ENCODE assay signal across 23 cellular contexts in the genomic region with DNA sequence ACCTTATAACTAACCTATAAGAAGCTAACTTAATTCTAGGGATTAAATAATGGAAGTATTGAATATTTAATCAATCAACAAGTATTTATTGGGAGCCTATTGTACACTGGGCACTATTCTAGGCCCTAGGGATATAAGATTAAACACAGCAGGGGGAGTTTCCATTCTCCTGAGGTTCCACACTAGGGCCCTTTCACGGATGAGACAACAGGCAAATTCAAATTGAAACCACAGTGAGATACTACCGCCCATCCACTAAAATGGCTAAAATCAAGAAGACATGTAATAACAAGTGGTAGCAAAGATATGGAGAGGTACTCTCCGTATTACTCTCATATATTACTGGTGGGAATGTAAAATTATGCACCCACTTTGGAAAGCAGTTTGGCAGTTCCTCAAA.
"Had no signal": no experiment of that assay in that cellular context is flagged by ENCODE, and none has a peak within 500 bp of the region (broad histone marks: within the 10 kb centered on the region; RNA-seq: fewer than 3 reads in every experiment).

No MANE protein-coding gene starts in this region.

- H3K4me1 Mint-ChIP-seq: activated CD4-positive, alpha-beta memory T cell treated with anti-CD3 and anti-CD28 coated beads, Interleukin-2, amount 10 ng/mL, durations not matched to agents 7 days and 5 days; activated naive CD4-positive, alpha-beta T cell treated with anti-CD3 and anti-CD28 coated beads, Interleukin-2, amount 10 ng/mL, durations not matched to agents 7 days and 5 days; mesothelial cell of epicardium; naive thymus-derived CD8-positive, alpha-beta T cell; stimulated activated naive B cell treated with anti-CD40 and anti-IgM and Interleukin-4, amounts not matched to agents 10 μg/mL and 1 μg/mL and 100 μg/mL, for 72 hours had no signal

- H3K9me3 ChIP-seq: colonic mucosa, esophagus squamous epithelium, gastrocnemius medialis, left ventricle myocardium inferior, transverse colon, uterus had no signal

- FAIRE-seq: bronchial epithelial cell, small intestine had no signal

- H3K9ac ChIP-seq: neural progenitor cell had no signal

- H3K36me3 Mint-ChIP-seq: mesothelial cell of epicardium had no signal

- ATAC-seq: gastrocnemius medialis; naive thymus-derived CD8-positive, alpha-beta T cell; sciatic nerve; stimulated activated naive B cell treated with anti-CD40 and anti-IgM and Interleukin-4, amounts not matched to agents 10 μg/mL and 1 μg/mL and 100 μg/mL, for 72 hours had no signal

- H2AFZ ChIP-seq: neural progenitor cell had no signal

- H3K4me3 ChIP-seq: colonic mucosa, dorsolateral prefrontal cortex, esophagus squamous epithelium, gastrocnemius medialis, left ventricle myocardium inferior, neural progenitor cell, transverse colon, uterus had no signal

- H3K4me2 ChIP-seq: neural progenitor cell had no signal

- H3K4me1 ChIP-seq: colonic mucosa, esophagus squamous epithelium, gastrocnemius medialis, neural progenitor cell, transverse colon, uterus had no signal

- H3K27ac ChIP-seq: colonic mucosa, dorsolateral prefrontal cortex, esophagus squamous epithelium, gastrocnemius medialis, left ventricle myocardium inferior, neural progenitor cell, transverse colon, uterus had no signal

- H3K27me3 ChIP-seq: colonic mucosa, dorsolateral prefrontal cortex, esophagus squamous epithelium, gastrocnemius medialis, neural progenitor cell, transverse colon, uterus had no signal

- H3K27ac Mint-ChIP-seq: activated CD4-positive, alpha-beta memory T cell treated with anti-CD3 and anti-CD28 coated beads, Interleukin-2, amount 10 ng/mL, durations not matched to agents 7 days and 5 days; activated naive CD4-positive, alpha-beta T cell treated with anti-CD3 and anti-CD28 coated beads, Interleukin-2, amount 10 ng/mL, durations not matched to agents 7 days and 5 days; mesothelial cell of epicardium; naive thymus-derived CD8-positive, alpha-beta T cell; neural progenitor cell; stimulated activated naive B cell treated with anti-CD40 and anti-IgM and Interleukin-4, amounts not matched to agents 10 μg/mL and 1 μg/mL and 100 μg/mL, for 72 hours had no signal

- H3K36me3 ChIP-seq: colonic mucosa, esophagus squamous epithelium, gastrocnemius medialis, left ventricle myocardium inferior, neural progenitor cell, transverse colon, uterus had no signal

- DNase-seq: activated CD4-positive, alpha-beta memory T cell treated with anti-CD3 and anti-CD28 coated beads, Interleukin-2, amount 10 ng/mL, durations not matched to agents 7 days and 5 days; activated CD4-positive, alpha-beta T cell treated with anti-CD3 and anti-CD28 coated beads for 48 hours; activated effector memory CD4-positive, alpha-beta T cell treated with anti-CD3 and anti-CD28 coated beads, Interleukin-2, amount 50 U/mL, for 16 hours; activated naive CD4-positive, alpha-beta T cell treated with anti-CD3 and anti-CD28 coated beads, Interleukin-2, amount 10 ng/mL, durations not matched to agents 7 days and 5 days; activated T-cell treated with anti-CD3 and anti-CD28 coated beads for 4 hours; amygdala; colonic mucosa; dorsolateral prefrontal cortex; esophagus squamous epithelium; gastrocnemius medialis; head of caudate nucleus; hypothalamus; left ventricle myocardium inferior; small intestine; stimulated activated CD4-positive, alpha-beta T cell treated with anti-CD3 and anti-CD28 coated beads, Interleukin-2, amount 100 ng/mL, for 24 hours; stimulated activated naive B cell treated with anti-CD40 and anti-IgM and Interleukin-4, amounts not matched to agents 10 μg/mL and 1 μg/mL and 100 μg/mL, for 72 hours; transverse colon; uterus had no signal

- H3K27me3 Mint-ChIP-seq: activated CD4-positive, alpha-beta memory T cell treated with anti-CD3 and anti-CD28 coated beads, Interleukin-2, amount 10 ng/mL, durations not matched to agents 7 days and 5 days; activated naive CD4-positive, alpha-beta T cell treated with anti-CD3 and anti-CD28 coated beads, Interleukin-2, amount 10 ng/mL, durations not matched to agents 7 days and 5 days; naive thymus-derived CD8-positive, alpha-beta T cell; stimulated activated naive B cell treated with anti-CD40 and anti-IgM and Interleukin-4, amounts not matched to agents 10 μg/mL and 1 μg/mL and 100 μg/mL, for 72 hours had no signal

- H3K4me3 Mint-ChIP-seq: activated CD4-positive, alpha-beta memory T cell treated with anti-CD3 and anti-CD28 coated beads, Interleukin-2, amount 10 ng/mL, durations not matched to agents 7 days and 5 days; activated naive CD4-positive, alpha-beta T cell treated with anti-CD3 and anti-CD28 coated beads, Interleukin-2, amount 10 ng/mL, durations not matched to agents 7 days and 5 days; mesothelial cell of epicardium; naive thymus-derived CD8-positive, alpha-beta T cell; neural progenitor cell; stimulated activated naive B cell treated with anti-CD40 and anti-IgM and Interleukin-4, amounts not matched to agents 10 μg/mL and 1 μg/mL and 100 μg/mL, for 72 hours had no signal
